Comparison of ENCODE assay signal across 8 cellular contexts in genomic region chr1:109425391-109425790, GRCh38. TPM values are rescaled to one million over a fixed set of nuclear protein-coding genes. Genes with fewer than 3 reads are reported as not detected.
DNase-seq lines count a peak whose midpoint lies in the region; ATAC-seq and TF ChIP-seq lines count a peak whose summit lies in the region.

No MANE protein-coding gene starts in this region.

- in situ Hi-C loops in IMR-90 (cut with MboI; ENCODE audit: low sequenced_read_pairs) = no loop called here

- dilution Hi-C loops in IMR-90 (cut with HindIII; ENCODE audit: low sequenced_read_pairs, unreplicated experiment) = no loop called here

- peak overlapping the region; percentile 51; the same call in 1 of the 2 replicates for H3K23ac ChIP-seq in IMR-90 (ENCODE audit: low read depth, low read length)

- H3K9ac ChIP-seq in IMR-90 (ENCODE audit: low read depth, low read length) = peak overlapping the region; percentile 72
- peak overlapping the region; percentile 92 for H3K9ac ChIP-seq in adipocyte (ENCODE audit: low read length)

- peaks cover 6% of the 10 kb centered on the region for H3K36me3 ChIP-seq in IMR-90 (ENCODE audit: control insufficient read depth, insufficient read depth, low read length)
- peaks cover 14% of the 10 kb centered on the region for H3K36me3 ChIP-seq in adipocyte (ENCODE audit: control insufficient read depth, insufficient read depth, low read length, severe bottlenecking)
- peaks cover 0 to 11% (median 8%) of the 10 kb centered on the region in 3 donors for H3K36me3 ChIP-seq in tibial nerve

- H2BK15ac ChIP-seq in IMR-90 (ENCODE audit: low read depth, low read length) = no peak overlapping the region

- H4K8ac ChIP-seq in IMR-90 (ENCODE audit: low read depth in 2 of 2, low read length in 2 of 2) = peak overlapping the region; percentile 2 to 79; a peak in 1 of 4 replicates

- H3K4ac ChIP-seq in IMR-90 (ENCODE audit: low read depth, low read length) = peak overlapping the region; percentile 81; the same call in 1 of the 2 replicates

- no peak for ATAC-seq in IMR-90 (ENCODE audit: low read depth)
- ATAC-seq in HG03469 (IDR thresholded peaks at IDR 0.05; ENCODE audit: unreplicated experiment) = no peak

- H3K9me1 ChIP-seq in IMR-90 (ENCODE audit: insufficient read depth, low read length) = peaks cover 3% of the 10 kb centered on the region; the same call in 1 of the 2 replicates

- peaks cover 19 to 55% of the 10 kb centered on the region in 2 experiments for H3K79me1 ChIP-seq in IMR-90 (ENCODE audit: low read depth in 1 of 2, low read length in 2 of 2)

- TF ChIP-seq EP300 in tibial nerve (IDR thresholded peaks at IDR 0.05) = no peak

- H3K27me3 ChIP-seq in IMR-90 (ENCODE audit: control insufficient read depth, insufficient read depth, low read length) (no peaks in the 10 kb centered on the region), adipocyte (replicated peaks; ENCODE audit: control insufficient read depth, insufficient read depth, low read length) (no peaks in the 10 kb centered on the region), tibial nerve (no peaks in the 10 kb centered on the region)

- H2AFZ ChIP-seq in IMR-90 (replicated peaks; ENCODE audit: low read length, poor library complexity) = no peak overlapping the region

- H3K4me3 ChIP-seq in IMR-90 (ENCODE audit: insufficient read depth, low read depth, low read length) (peak overlapping the region; percentile 70), adipocyte (ENCODE audit: low read length) (peak overlapping the region; percentile 93), tibial nerve (peak overlapping the region; percentile 78 to 86 (median 80))

- H2AK9ac ChIP-seq in IMR-90 (replicated peaks; ENCODE audit: low read depth, low read length, poor library complexity) = peak overlapping the region; percentile 93

- peak overlapping the region; percentile 76; the same call in 1 of the 2 replicates for H3K56ac ChIP-seq in IMR-90 (ENCODE audit: extremely low read depth, insufficient read depth, low read length)

- H4K91ac ChIP-seq in IMR-90 (ENCODE audit: insufficient read depth, low read depth, low read length) = peak overlapping the region; percentile 43; the same call in 1 of the 2 replicates

- WGBS in IMR-90 (ENCODE audit: extremely low coverage in 2 of 2, insufficient read length in 1 of 2), 2 experiments = 20% methylated on average over 1 of the region's 4 CpGs; no CpG with 5 or more reads in 1 of the 2 experiments
- 5 to 6% methylated on average over 4 of the region's 4 CpGs for WGBS in tibial nerve, 2 donors

- intact Hi-C loops in IMR-90 (cut with micrococcal nuclease) = no loop called here

- POLR2A ChIA-PET in IMR-90 (lab: Charles Lee; ENCODE audit: unreplicated experiment) = no interaction called here

- H3K27ac ChIP-seq in IMR-90 (ENCODE audit: insufficient read depth, low read length) (peak overlapping the region; percentile 72), tibial nerve (peak overlapping the region in 3 of 4 donors; percentile 29 to 91 (median 81))

- CTCF ChIA-PET in IMR-90 (lab: Yijun Ruan, JAX) = interaction anchor here (0.6 to 1.7 kb wide), 4 partner anchors 72 to 865 kb away, joined by 3 to 7 read pairs (median 4); partner anchors contain the start of gene EEIG2

- H2BK120ac ChIP-seq in IMR-90 (ENCODE audit: low read depth, low read length) = no peak overlapping the region

- peaks cover 5% of the 10 kb centered on the region for H3K4me1 ChIP-seq in IMR-90 (ENCODE audit: control insufficient read depth, insufficient read depth, low read length)
- H3K4me1 ChIP-seq in adipocyte (ENCODE audit: control insufficient read depth, insufficient read depth, low read length) = peaks cover 57% of the 10 kb centered on the region
- H3K4me1 ChIP-seq in tibial nerve = peaks cover 0 to 49% (median 16%) of the 10 kb centered on the region in 4 donors

- TF ChIP-seq RAD21 in IMR-90 (IDR thresholded peaks at IDR 0.05; ENCODE audit: low read length) = no peak

- peak overlapping the region; percentile 69 for H2BK5ac ChIP-seq in IMR-90 (ENCODE audit: low read depth, low read length, poor library complexity, severe bottlenecking)

- TF ChIP-seq POLR2A in IMR-90 (IDR thresholded peaks at IDR 0.05; ENCODE audit: low read depth, low read length) (no peak), tibial nerve (IDR thresholded peaks at IDR 0.05) (no peak)

- H4K20me1 ChIP-seq in IMR-90 (ENCODE audit: insufficient read depth, low read length) = peaks cover 28% of the 10 kb centered on the region

- TF ChIP-seq CTCF in IMR-90 (conservative IDR thresholded peaks at IDR 0.05; ENCODE audit: low read depth, low read length) = no peak
- no peak for TF ChIP-seq CTCF in tibial nerve (IDR thresholded peaks at IDR 0.05)

- no peak overlapping the region for H3K18ac ChIP-seq in IMR-90 (ENCODE audit: low read depth, low read length)

- H2BK20ac ChIP-seq in IMR-90 (ENCODE audit: low read depth, low read length) = no peak overlapping the region

- peak overlapping the region; percentile 20; the same call in 1 of the 2 replicates for H4K5ac ChIP-seq in IMR-90 (ENCODE audit: low read depth, low read length)

- peak overlapping the region; percentile 92 for H3K4me2 ChIP-seq in IMR-90 (ENCODE audit: low read depth, low read length)

- H3K14ac ChIP-seq in IMR-90 (replicated peaks; ENCODE audit: low read depth, low read length) = peak overlapping the region; percentile 80

- H2AK5ac ChIP-seq in IMR-90 (ENCODE audit: low read depth, low read length) = no peak overlapping the region

- H3K9me3 ChIP-seq in IMR-90 (ENCODE audit: control insufficient read depth, insufficient read depth, low read length) (no peaks in the 10 kb centered on the region), adipocyte (ENCODE audit: control insufficient read depth, low read length) (no peaks in the 10 kb centered on the region), tibial nerve (no peaks in the 10 kb centered on the region)

- DNase-seq in DMS53 treated with DMSO at 0.1 percent for 48 hours (lab: John Stamatoyannopoulos, UW; ENCODE audit: unreplicated experiment) (peak; percentile 32), IMR-90 (peak; percentile 38), adipocyte (ENCODE audit: low read depth) (peak; percentile 66), kidney glomerular epithelial cell (lab: John Stamatoyannopoulos, UW) (peak; percentile 46), tibial nerve (ENCODE audit: low spot score in 2 of 2) (no peak), NCI-H510A (lab: John Stamatoyannopoulos, UW) (no peak), NCI-H69 (lab: John Stamatoyannopoulos, UW) (no peak)

- no TSS peak for BruUV-seq in IMR-90 (replicated peaks; lab: Mats Ljungman, UMichigan)

TF ChIP-seq in IMR-90, 13 proteins besides CTCF, POLR2A, EP300 and RAD21 (continues in another document):
- no peak for TF ChIP-seq CHD1 (IDR thresholded peaks at IDR 0.05; ENCODE audit: low read depth, low read length)
- no peak for TF ChIP-seq CEBPB (IDR thresholded peaks at IDR 0.05; ENCODE audit: low read depth, low read length)
- TF ChIP-seq ELK1 (IDR thresholded peaks at IDR 0.05; ENCODE audit: borderline replicate concordance, low read depth, low read length) = no peak
- no peak for TF ChIP-seq MAFK (IDR thresholded peaks at IDR 0.05; ENCODE audit: low read depth, low read length)
- no peak for TF ChIP-seq SMC3 (IDR thresholded peaks at IDR 0.05; ENCODE audit: low read depth, low read length)
- TF ChIP-seq RCOR1 (IDR thresholded peaks at IDR 0.05; ENCODE audit: insufficient replicate concordance, low read length) = no peak
- no peak for TF ChIP-seq RFX5 (IDR thresholded peaks at IDR 0.05; ENCODE audit: low read depth, low read length)
- no peak for TF ChIP-seq MXI1 (IDR thresholded peaks at IDR 0.05; ENCODE audit: borderline replicate concordance, low read depth, low read length)
- TF ChIP-seq BHLHE40 (IDR thresholded peaks at IDR 0.05; ENCODE audit: low read depth, low read length) = no peak
- no peak for TF ChIP-seq MAZ (IDR thresholded peaks at IDR 0.05; ENCODE audit: borderline replicate concordance, low read depth, low read length)
- no peak for TF ChIP-seq USF2 (IDR thresholded peaks at IDR 0.05; ENCODE audit: low read depth, low read length)

RNA-seq across cellular contexts. Expression of gene PSMA5, which starts 0.9 kb away (rescaled TPM):
- total RNA-seq in IMR-90 (2012; rRNA removed) (75.5 and 83.9 TPM in 2 replicates), tibial nerve (10 to 100 TPM; 20.5 to 28.8 (median 24.9) TPM)
- 107 TPM in 2 replicates for polyA plus RNA-seq in IMR-90 (2012; rRNA removed)
- 39.5 and 60.3 TPM in 2 replicates for polyA plus RNA-seq in IMR-90 (2012; cell fraction: cytosol; rRNA removed)
- 11.0 and 46.7 TPM in 2 replicates for polyA plus RNA-seq in IMR-90 (2012; cell fraction: nucleus; rRNA removed; ENCODE audit: low replicate concordance)

RNA-seq across cellular contexts. Expression of gene SORT1, which starts 27.7 kb away (rescaled TPM):
- total RNA-seq in IMR-90 (2012; rRNA removed) (16.7 and 18.9 TPM in 2 replicates), tibial nerve (100 to 1,000 TPM; 145 to 199 (median 189) TPM)
- 13.7 and 15.8 TPM in 2 replicates for polyA plus RNA-seq in IMR-90 (2012; rRNA removed)
- 6.4 and 8.4 TPM in 2 replicates for polyA plus RNA-seq in IMR-90 (2012; cell fraction: cytosol; rRNA removed)
- 4.3 and 13.9 TPM in 2 replicates for polyA plus RNA-seq in IMR-90 (2012; cell fraction: nucleus; rRNA removed; ENCODE audit: low replicate concordance)

RNA-seq across cellular contexts. Expression of gene SYPL2, which starts 41.0 kb away (rescaled TPM):
- under 0.01 TPM in 2 replicates for total RNA-seq in IMR-90 (2012; rRNA removed)
- 0.55 and 0.65 TPM in 2 replicates for polyA plus RNA-seq in IMR-90 (2012; rRNA removed)
- polyA plus RNA-seq in IMR-90 (2012; cell fraction: cytosol; rRNA removed) = 0.18 and 0.23 TPM in 2 replicates
- 0.46 and 0.94 TPM in 2 replicates for polyA plus RNA-seq in IMR-90 (2012; cell fraction: nucleus; rRNA removed; ENCODE audit: low replicate concordance)
- 1 to 10 TPM; 1.5 to 3.5 (median 2.4) TPM for total RNA-seq in tibial nerve

RNA-seq across cellular contexts. Expression of gene ATXN7L2, which starts 58.3 kb away (rescaled TPM):
- total RNA-seq in IMR-90 (2012; rRNA removed) (1.3 and 1.7 TPM in 2 replicates), tibial nerve (1 to 10 TPM; 6.5 to 6.8 (median 6.5) TPM)
- polyA plus RNA-seq in IMR-90 (2012; rRNA removed) = 4.8 and 6.4 TPM in 2 replicates
- 2.5 and 3.5 TPM in 2 replicates for polyA plus RNA-seq in IMR-90 (2012; cell fraction: cytosol; rRNA removed)
- 11.5 and 22.5 TPM in 2 replicates for polyA plus RNA-seq in IMR-90 (2012; cell fraction: nucleus; rRNA removed; ENCODE audit: low replicate concordance)

Comparison
In these comparisons a context has a peak if more than half of its experiments do, and no peak if none do; other contexts are left out.
1. DNase-seq: peak in DMS53 treated with DMSO at 0.1 percent for 48 hours (single experiment), IMR-90 (single experiment), adipocyte (single experiment) and kidney glomerular epithelial cell (single experiment); none in tibial nerve (0 of 2), NCI-H510A (single experiment) and NCI-H69 (single experiment).
2. Peak in every context shown above with its lines, with median percentiles within 50 percentile points of each other: H3K4me3 ChIP-seq.